In genomic region chr15:49890689-49891088, GRCh38 we compare ENCODE assay signal across 9 cellular contexts.
"Had no signal": no experiment of that assay in that cellular context is flagged by ENCODE, and none has a peak within 500 bp of the region (broad histone marks: within the 10 kb centered on the region; RNA-seq: fewer than 3 reads in every experiment).

No MANE protein-coding gene starts in this region.

- H3K27ac ChIP-seq: HL-60 had no signal

- H3K27ac Mint-ChIP-seq: GM23338, H9, IgD-negative memory B cell had no signal

- H3K4me3 Mint-ChIP-seq: GM23338, H9, IgD-negative memory B cell had no signal

- H3K4me1 Mint-ChIP-seq: IgD-negative memory B cell had no signal

- H2AFZ ChIP-seq: GM23338 had no signal

- H3K27me3 Mint-ChIP-seq: IgD-negative memory B cell had no signal

- DNase-seq: H9, HCEC 1CT, KBM-7 had no signal

- ATAC-seq: GM23338, HepG2 had no signal

- H3K4me3 ChIP-seq: GM23338 had no signal

- H3K9me3 Mint-ChIP-seq: GM23338, H9, IgD-negative memory B cell had no signal

- H3K4me2 ChIP-seq: GM23338 had no signal

- FAIRE-seq: H1, H54, HepG2 had no signal
